ENCODE assay signal across 8 cellular contexts in the genomic region with DNA sequence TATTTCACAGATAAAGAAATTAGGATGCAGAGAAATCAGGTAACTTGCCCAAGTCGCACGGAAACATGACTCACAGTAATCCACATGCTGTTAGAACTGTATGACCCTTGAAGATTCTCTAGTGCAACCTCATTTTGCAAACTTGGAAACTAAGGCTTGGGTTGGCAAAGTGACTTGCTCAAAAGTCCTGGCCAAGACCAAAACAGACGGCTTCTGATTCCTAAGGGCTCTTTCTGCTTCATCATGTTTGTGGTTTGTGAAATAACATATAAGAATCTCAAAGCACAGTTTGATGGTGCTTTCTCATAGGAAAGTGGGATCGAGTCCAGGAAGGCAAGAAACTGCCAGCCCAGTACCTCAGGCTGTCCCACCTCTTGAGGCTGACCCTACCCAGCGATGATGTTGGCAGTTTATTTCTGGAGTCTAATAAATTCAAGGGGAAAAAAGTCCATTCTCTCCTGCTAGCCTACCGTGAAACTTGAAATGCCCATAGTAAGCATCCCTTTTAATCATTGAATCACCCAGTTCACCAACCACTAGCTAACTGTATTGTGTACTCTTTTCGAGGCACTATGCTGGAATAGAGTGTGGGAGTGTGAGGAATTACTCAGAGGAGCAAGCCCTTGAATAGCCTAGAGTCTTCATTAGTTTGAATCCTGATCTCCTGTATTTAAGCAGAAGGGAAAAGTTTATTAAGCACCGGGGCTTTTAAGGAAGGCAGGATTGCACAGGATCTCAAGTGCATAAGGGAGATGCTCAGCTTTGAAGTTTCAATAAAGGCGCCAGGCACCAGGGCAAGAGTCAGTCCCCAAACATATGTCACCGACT. TPM values are rescaled to one million over a fixed set of nuclear protein-coding genes. Genes with fewer than 3 reads are reported as not detected.
A peak's percentile ranks its signal among the peaks of the same experiment; 100 is the strongest.
DNase-seq lines count a peak whose midpoint lies in the region; ATAC-seq and TF ChIP-seq lines count a peak whose summit lies in the region.

No MANE protein-coding gene starts in this region.

- H3K36me3 Mint-ChIP-seq in activated T-cell treated with anti-CD3 and anti-CD28 coated beads, Interleukin-2, amount 50 U/mL, for 4 hours (ENCODE audit: insufficient read depth) = peaks cover 4% of the 10 kb centered on the region
- H3K36me3 Mint-ChIP-seq in effector memory CD8-positive, alpha-beta T cell (ENCODE audit: insufficient read depth) = no peaks in the 10 kb centered on the region
- H3K36me3 Mint-ChIP-seq in stimulated activated naive CD8-positive, alpha-beta T cell treated with anti-CD3 and anti-CD28 coated beads, Interleukin-15, Interleukin-2, amounts not matched to agents 100 ng/mL and 50 ng/mL, for 24 hours (ENCODE audit: low read depth) = peaks cover 4% of the 10 kb centered on the region

- peaks cover 3% of the 10 kb centered on the region for H3K27me3 Mint-ChIP-seq in activated T-cell treated with anti-CD3 and anti-CD28 coated beads, Interleukin-2, amount 50 U/mL, for 4 hours (ENCODE audit: low read depth)
- peaks cover 0 to 9% of the 10 kb centered on the region in 2 donors for H3K27me3 Mint-ChIP-seq in effector memory CD8-positive, alpha-beta T cell
- peaks cover 5% of the 10 kb centered on the region for H3K27me3 Mint-ChIP-seq in stimulated activated naive CD8-positive, alpha-beta T cell treated with anti-CD3 and anti-CD28 coated beads, Interleukin-15, Interleukin-2, amounts not matched to agents 100 ng/mL and 50 ng/mL, for 24 hours

- H3K36me3 ChIP-seq in RWPE2 (ENCODE audit: low read depth) (no peaks in the 10 kb centered on the region), right lobe of liver (no peaks in the 10 kb centered on the region)

- TF ChIP-seq POLR2A in right lobe of liver (IDR thresholded peaks at IDR 0.05) = no peak

- peaks cover 4% of the 10 kb centered on the region for H3K9me3 Mint-ChIP-seq in activated T-cell treated with anti-CD3 and anti-CD28 coated beads, Interleukin-2, amount 50 U/mL, for 4 hours
- peaks cover 4 to 5% of the 10 kb centered on the region in 2 donors for H3K9me3 Mint-ChIP-seq in effector memory CD8-positive, alpha-beta T cell
- H3K9me3 Mint-ChIP-seq in stimulated activated naive CD8-positive, alpha-beta T cell treated with anti-CD3 and anti-CD28 coated beads, Interleukin-15, Interleukin-2, amounts not matched to agents 100 ng/mL and 50 ng/mL, for 24 hours = peaks cover 9% of the 10 kb centered on the region

- no peak for DNase-seq in activated T-cell treated with anti-CD3 and anti-CD28 coated beads, Interleukin-2, amount 50 U/mL, for 4 hours
- DNase-seq in activated T-cell treated with anti-CD3 and anti-CD28 coated beads for 4 hours (no peak), RWPE2 (ENCODE audit: low spot score) (no peak), middle frontal gyrus (ENCODE audit: extremely low spot score, low spot score) (no peak), right lobe of liver (no peak)
- no peak for DNase-seq in effector memory CD8-positive, alpha-beta T cell

- intact Hi-C loops in right lobe of liver (cut with DNase I) = loop anchor here in 1 of 2 donors (10.0 kb wide), 1 partner anchor 270 kb away; no protein-coding TSS in a partner anchor

- peaks cover 40% of the 10 kb centered on the region for H3K4me1 Mint-ChIP-seq in activated T-cell treated with anti-CD3 and anti-CD28 coated beads, Interleukin-2, amount 50 U/mL, for 4 hours (ENCODE audit: low read depth)
- H3K4me1 Mint-ChIP-seq in effector memory CD8-positive, alpha-beta T cell (ENCODE audit: low read depth in 2 of 2) = peaks cover 24 to 28% of the 10 kb centered on the region in 2 donors
- peaks cover 65% of the 10 kb centered on the region for H3K4me1 Mint-ChIP-seq in stimulated activated naive CD8-positive, alpha-beta T cell treated with anti-CD3 and anti-CD28 coated beads, Interleukin-15, Interleukin-2, amounts not matched to agents 100 ng/mL and 50 ng/mL, for 24 hours (ENCODE audit: low read depth)

- H3K27me3 ChIP-seq in RWPE2 (ENCODE audit: insufficient read depth, poor library complexity, severe bottlenecking) (no peaks in the 10 kb centered on the region), right lobe of liver (no peaks in the 10 kb centered on the region)

- H3K27ac Mint-ChIP-seq in effector memory CD8-positive, alpha-beta T cell = peak overlapping the region; percentile 42 to 85
- peak overlapping the region; percentile 82 for H3K27ac Mint-ChIP-seq in stimulated activated naive CD8-positive, alpha-beta T cell treated with anti-CD3 and anti-CD28 coated beads, Interleukin-15, Interleukin-2, amounts not matched to agents 100 ng/mL and 50 ng/mL, for 24 hours

- peaks cover 15% of the 10 kb centered on the region for H3K4me1 ChIP-seq in RWPE2 (ENCODE audit: insufficient read depth, poor library complexity, severe bottlenecking)
- H3K4me1 ChIP-seq in right lobe of liver = no peaks in the 10 kb centered on the region

- no peaks in the 10 kb centered on the region for H3K9me3 ChIP-seq in RWPE2 (ENCODE audit: severe bottlenecking)
- H3K9me3 ChIP-seq in right lobe of liver = no peaks in the 10 kb centered on the region

- no peak for TF ChIP-seq CTCF in RWPE2 (IDR thresholded peaks at IDR 0.05; ENCODE audit: poor library complexity, severe bottlenecking)
- TF ChIP-seq CTCF in right lobe of liver (IDR thresholded peaks at IDR 0.05) = no peak

- H3K27ac ChIP-seq in RWPE2 (ENCODE audit: poor library complexity, severe bottlenecking) (peak overlapping the region; percentile 80), right lobe of liver (no peak overlapping the region)

- H3K4me3 Mint-ChIP-seq in activated T-cell treated with anti-CD3 and anti-CD28 coated beads, Interleukin-2, amount 50 U/mL, for 4 hours = peak overlapping the region; percentile 73
- peak overlapping the region; percentile 65 to 80 for H3K4me3 Mint-ChIP-seq in effector memory CD8-positive, alpha-beta T cell
- H3K4me3 Mint-ChIP-seq in stimulated activated naive CD8-positive, alpha-beta T cell treated with anti-CD3 and anti-CD28 coated beads, Interleukin-15, Interleukin-2, amounts not matched to agents 100 ng/mL and 50 ng/mL, for 24 hours = peak overlapping the region; percentile 68

- peak; percentile 42 to 47 for ATAC-seq in activated T-cell treated with anti-CD3 and anti-CD28 coated beads, Interleukin-2, amount 50 U/mL, for 4 hours
- peak; percentile 43 for ATAC-seq in RWPE2 (ENCODE audit: low read depth)
- ATAC-seq in effector memory CD8-positive, alpha-beta T cell (replicated peaks) = no peak
- no peak for ATAC-seq in HG03175 (IDR thresholded peaks at IDR 0.05; ENCODE audit: unreplicated experiment)
- ATAC-seq in right lobe of liver = no peak

- H3K4me3 ChIP-seq in RWPE2 (ENCODE audit: severe bottlenecking) = no peak overlapping the region
- no peak overlapping the region for H3K4me3 ChIP-seq in right lobe of liver

- WGBS in right lobe of liver (ENCODE audit: insufficient coverage, low coverage, low lambda C conversion rate, missing lambda C conversion rate) = 43% methylated on average over 10 of the region's 10 CpGs

RNA-seq across cellular contexts. Expression of gene CAPSL, which starts 14.1 kb away (rescaled TPM):
- total RNA-seq in activated T-cell treated with anti-CD3 and anti-CD28 coated beads, Interleukin-2, amount 50 U/mL, for 4 hours = under 1 TPM; 0.30 to 0.87 (median 0.40) TPM
- not detected for total RNA-seq in right lobe of liver

Comparison
In these comparisons a context has a peak if more than half of its experiments do, and no peak if none do; other contexts are left out.
1. ATAC-seq: peak in activated T-cell treated with anti-CD3 and anti-CD28 coated beads, Interleukin-2, amount 50 U/mL, for 4 hours (2 of 2) and RWPE2 (single experiment); none in effector memory CD8-positive, alpha-beta T cell (single experiment), HG03175 (single experiment) and right lobe of liver (0 of 4).
2. Peak in every context shown above with its lines, with median percentiles within 50 percentile points of each other: H3K4me3 Mint-ChIP-seq.